Comparison of ENCODE assay signal across 18 cellular contexts in the genomic region with DNA sequence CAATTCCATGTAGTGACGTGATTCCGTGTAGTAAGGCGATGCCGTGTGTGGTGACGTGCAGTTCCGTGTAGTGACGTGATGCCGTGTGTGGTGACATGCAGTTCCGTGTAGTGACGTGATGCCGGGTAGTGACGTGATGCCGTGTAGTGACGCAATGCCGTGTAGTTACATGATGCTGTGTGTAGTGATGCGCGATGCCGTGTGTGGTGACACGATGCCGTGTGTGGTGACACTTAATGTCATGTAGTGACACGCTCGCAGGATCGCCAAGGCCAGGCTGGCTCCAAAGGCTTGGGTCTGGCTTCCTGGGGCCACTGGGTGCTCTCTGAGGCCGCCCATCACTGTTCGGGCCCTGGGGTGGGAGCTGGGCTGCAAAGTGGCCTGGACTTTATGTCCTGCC. TPM values are rescaled to one million over a fixed set of nuclear protein-coding genes. Genes with fewer than 3 reads are reported as not detected.
DNase-seq lines count a peak whose midpoint lies in the region; ATAC-seq, FAIRE-seq and TF ChIP-seq lines count a peak whose summit lies in the region.
"Had no signal": no experiment of that assay in that cellular context is flagged by ENCODE, and none has a peak within 500 bp of the region (broad histone marks: within the 10 kb centered on the region; RNA-seq: fewer than 3 reads in every experiment).

No MANE protein-coding gene starts in this region.

- H3K4me3 Mint-ChIP-seq in Calu3 (ENCODE audit: low read depth, unreplicated experiment) = no peak overlapping the region
- H3K4me3 Mint-ChIP-seq: activated naive CD4-positive, alpha-beta T cell treated with anti-CD3 and anti-CD28 coated beads, Interleukin-2, amount 10 ng/mL, durations not matched to agents 7 days and 5 days; natural killer cell had no signal

- H3K9me3 ChIP-seq in NT2/D1 (ENCODE audit: insufficient read depth, low read length) (no peaks in the 10 kb centered on the region), HepG2 (ENCODE audit: low read length) (no peaks in the 10 kb centered on the region), thoracic aorta (no peaks in the 10 kb centered on the region), esophagus squamous epithelium (no peaks in the 10 kb centered on the region)

- DNase-seq in NT2/D1 (ENCODE audit: low read depth, low spot score) = no peak
- no peak for DNase-seq in coronary artery (ENCODE audit: low spot score)
- DNase-seq in HepG2 (ENCODE audit: low spot score) = no peak
- no peak for DNase-seq in thoracic aorta (ENCODE audit: low spot score)
- no peak for DNase-seq in Calu3
- no peak for DNase-seq in retina
- DNase-seq in esophagus squamous epithelium (lab: John Stamatoyannopoulos, UW) = no peak
- DNase-seq in amygdala (lab: John Stamatoyannopoulos, UW) = no peak
- DNase-seq: activated CD4-positive, alpha-beta T cell treated with anti-CD3 and anti-CD28 coated beads for 48 hours; activated naive CD4-positive, alpha-beta T cell treated with anti-CD3 and anti-CD28 coated beads, Interleukin-2, amount 10 ng/mL, durations not matched to agents 7 days and 5 days; KG1; natural killer cell; NCI-H1694; NCI-H2171 treated with DMSO at 0.1 percent for 48 hours; PC-3; T-helper 2 cell had no signal

- BruUV-seq in HepG2 (replicated peaks; lab: Mats Ljungman, UMichigan) (no TSS peak), Calu3 (replicated peaks; lab: Mats Ljungman, UMichigan) (no TSS peak)

- peaks cover 48% of the 10 kb centered on the region; the same call in 1 of the 2 replicates for H4K20me1 ChIP-seq in HepG2 (ENCODE audit: insufficient read depth, low read length)

- peaks cover 91% of the 10 kb centered on the region for H3K79me2 ChIP-seq in HepG2 (ENCODE audit: insufficient read depth, low read length)
- H3K79me2 ChIP-seq: parathyroid adenoma had no signal

- peaks cover 15% of the 10 kb centered on the region for H3K4me1 Mint-ChIP-seq in Calu3 (ENCODE audit: low read depth, unreplicated experiment)
- H3K4me1 Mint-ChIP-seq: activated naive CD4-positive, alpha-beta T cell treated with anti-CD3 and anti-CD28 coated beads, Interleukin-2, amount 10 ng/mL, durations not matched to agents 7 days and 5 days had no signal

- H3K27me3 Mint-ChIP-seq in Calu3 (ENCODE audit: unreplicated experiment) = no peaks in the 10 kb centered on the region
- H3K27me3 Mint-ChIP-seq: activated naive CD4-positive, alpha-beta T cell treated with anti-CD3 and anti-CD28 coated beads, Interleukin-2, amount 10 ng/mL, durations not matched to agents 7 days and 5 days had no signal

- H3K36me3 Mint-ChIP-seq in Calu3 (ENCODE audit: insufficient read depth, unreplicated experiment) = peaks cover 6% of the 10 kb centered on the region
- H3K36me3 Mint-ChIP-seq: activated naive CD4-positive, alpha-beta T cell treated with anti-CD3 and anti-CD28 coated beads, Interleukin-2, amount 10 ng/mL, durations not matched to agents 7 days and 5 days; natural killer cell had no signal

- H3K4me2 ChIP-seq in HepG2 (ENCODE audit: low read depth, low read length) = no peak overlapping the region

- intact Hi-C loops in HepG2 (cut with micrococcal nuclease; ENCODE audit: unreplicated experiment) (no loop called here), Calu3 (cut with micrococcal nuclease; ENCODE audit: unreplicated experiment) (no loop called here), esophagus squamous epithelium (cut with DNase I) (no loop called here)

- H3K4me1 ChIP-seq in NT2/D1 (ENCODE audit: insufficient read depth, insufficient read length) (peaks cover 65% of the 10 kb centered on the region), HepG2 (ENCODE audit: insufficient read depth, low read length) (peaks cover 60% of the 10 kb centered on the region), thoracic aorta (ENCODE audit: control insufficient read depth in 1 of 2, low read depth in 2 of 2) (peaks cover 15 to 93% of the 10 kb centered on the region in 2 donors), esophagus squamous epithelium (peaks cover 20 to 56% (median 20%) of the 10 kb centered on the region in 3 donors)
- H3K4me1 ChIP-seq: parathyroid adenoma had no signal

- TF ChIP-seq CTCF in coronary artery (IDR thresholded peaks at IDR 0.05) = no peak
- TF ChIP-seq CTCF in HepG2 (CRISPR knock-in tag; IDR thresholded peaks at IDR 0.05) = no peak
- no peak for TF ChIP-seq CTCF in thoracic aorta (IDR thresholded peaks at IDR 0.05)
- no peak for TF ChIP-seq CTCF in Calu3 (IDR thresholded peaks at IDR 0.05; ENCODE audit: unreplicated experiment)
- no peak for TF ChIP-seq CTCF in esophagus squamous epithelium (IDR thresholded peaks at IDR 0.05)

- H3K27me3 ChIP-seq in NT2/D1 (ENCODE audit: insufficient read depth, insufficient read length) (no peaks in the 10 kb centered on the region), HepG2 (ENCODE audit: control insufficient read depth in 1 of 2, insufficient read depth in 2 of 2, low read length in 2 of 2) (no peaks in the 10 kb centered on the region), thoracic aorta (replicated peaks; ENCODE audit: insufficient read depth) (no peaks in the 10 kb centered on the region), esophagus squamous epithelium (peaks cover 0 to 6% (median 0%) of the 10 kb centered on the region in 4 donors)

- in situ Hi-C loops in HepG2 (cut with HindIII; ENCODE audit: extremely low pct_ligation_motif_present, low pct_unique_long_range_greater_than_20kb) = no loop called here

- no peak for ATAC-seq in HepG2
- no peak for ATAC-seq in thoracic aorta (ENCODE audit: insufficient number of reproducible peaks, low FRiP score, low read depth)
- ATAC-seq: natural killer cell, PC-3 had no signal

- CTCF ChIA-PET in HepG2 (lab: Yijun Ruan, JAX; ENCODE audit: low intra/inter-chr PET ratio, low total read pairs) = no interaction called here
- CTCF ChIA-PET in Calu3 (lab: Charles Lee) = interaction anchor here (0.9 kb wide), 1 partner anchor 11 kb away, joined by 3 read pairs; no protein-coding TSS in a partner anchor

- no peak for FAIRE-seq in HepG2 (lab: Jason Lieb, UNC)
- FAIRE-seq: H54 had no signal

- H3K9ac ChIP-seq in NT2/D1 (ENCODE audit: insufficient read length, low read depth) (peak overlapping the region; percentile 57), HepG2 (ENCODE audit: insufficient read depth, low read depth, low read length) (no peak overlapping the region)
- H3K9ac ChIP-seq: parathyroid adenoma had no signal

- POLR2A ChIA-PET in HepG2 (lab: Yijun Ruan, JAX) = interaction anchor here (8.9 kb wide), 1 partner anchor 9 kb away, joined by 210 read pairs; no protein-coding TSS in a partner anchor

- H3K27ac ChIP-seq in coronary artery (peak overlapping the region; percentile 88 to 97), HepG2 (ENCODE audit: extremely low read length, insufficient read depth, low read length) (no peak overlapping the region), thoracic aorta (peak overlapping the region; percentile 78 to 87), esophagus squamous epithelium (peak overlapping the region in 2 of 4 donors; percentile 44 to 61)
- H3K27ac ChIP-seq: parathyroid adenoma had no signal

- peaks cover 96% of the 10 kb centered on the region for H3K36me3 ChIP-seq in NT2/D1 (ENCODE audit: insufficient read depth, insufficient read length, low read length)
- H3K36me3 ChIP-seq in HepG2 (replicated peaks in 1 of 2; ENCODE audit: control insufficient read depth in 1 of 2, insufficient read depth in 2 of 2, low read length in 2 of 2) = peaks cover 2 to 10% of the 10 kb centered on the region in 2 experiments; a peak in 4 of 5 replicates
- H3K36me3 ChIP-seq in thoracic aorta = no peaks in the 10 kb centered on the region
- H3K36me3 ChIP-seq in esophagus squamous epithelium = no peaks in the 10 kb centered on the region

- TF ChIP-seq POLR2A in HepG2 (IDR thresholded peaks at IDR 0.05; ENCODE audit: insufficient read depth in 1 of 2, low read depth in 2 of 2, low read length in 2 of 2) = no peak
- no peak for TF ChIP-seq POLR2A in esophagus squamous epithelium (IDR thresholded peaks at IDR 0.05)

- no peak for TF ChIP-seq EP300 in HepG2 (IDR thresholded peaks at IDR 0.05; ENCODE audit: low read depth in 2 of 2, low read length in 2 of 2)
- no peak for TF ChIP-seq EP300 in HepG2 (CRISPR knock-in tag; IDR thresholded peaks at IDR 0.05; ENCODE audit: borderline replicate concordance)

- H2AFZ ChIP-seq in HepG2 (ENCODE audit: low read length) = no peak overlapping the region
- H2AFZ ChIP-seq: parathyroid adenoma had no signal

- no peak overlapping the region for H3K27ac Mint-ChIP-seq in Calu3 (ENCODE audit: unreplicated experiment)
- H3K27ac Mint-ChIP-seq: activated naive CD4-positive, alpha-beta T cell treated with anti-CD3 and anti-CD28 coated beads, Interleukin-2, amount 10 ng/mL, durations not matched to agents 7 days and 5 days; natural killer cell had no signal

- WGBS in HepG2 (ENCODE audit: low lambda C conversion rate) = 98% methylated on average over 23 of the region's 25 CpGs
- 91 to 93% methylated on average over 14 to 23 of the region's 25 CpGs for WGBS in esophagus squamous epithelium, 2 donors

- TF ChIP-seq RAD21 in HepG2 (CRISPR knock-in tag; IDR thresholded peaks at IDR 0.05) = no peak

- no peaks in the 10 kb centered on the region for H3K9me3 Mint-ChIP-seq in Calu3 (ENCODE audit: low read depth, unreplicated experiment)
- H3K9me3 Mint-ChIP-seq: activated naive CD4-positive, alpha-beta T cell treated with anti-CD3 and anti-CD28 coated beads, Interleukin-2, amount 10 ng/mL, durations not matched to agents 7 days and 5 days; natural killer cell had no signal

- no peak overlapping the region for H3K4me3 ChIP-seq in NT2/D1 (ENCODE audit: insufficient read length, low read depth)
- H3K4me3 ChIP-seq in coronary artery = peak overlapping the region; percentile 68
- no peak overlapping the region for H3K4me3 ChIP-seq in HepG2 (replicated peaks in 1 of 3; ENCODE audit: insufficient read depth in 1 of 3, low read depth in 2 of 3, low read length in 3 of 3)
- H3K4me3 ChIP-seq in thoracic aorta = no peak overlapping the region
- no peak overlapping the region for H3K4me3 ChIP-seq in esophagus squamous epithelium

RNA-seq across cellular contexts. Expression of gene COL18A1, which starts 14.2 kb away (rescaled TPM):
- total RNA-seq in HepG2 (2016; rRNA removed; fragmentation: Illumina TruSeq; extraction: Trizol) (21.2 and 102 TPM in 2 replicates), thoracic aorta (100 to 1,000 TPM; 507 to 811 TPM), Calu3 (2022) (54.5 and 82.9 TPM in 2 replicates), esophagus squamous epithelium (10 to 100 TPM; 38.9 to 69.0 (median 52.5) TPM)
- total RNA-seq in HepG2 (2016; cell fraction: cytosol; rRNA removed; fragmentation: Illumina TruSeq; extraction: Trizol; ENCODE audit: low read depth) = 5.5 and 5.6 TPM in 2 replicates
- 18.4 and 106 TPM in 2 replicates for total RNA-seq in HepG2 (2016; cell fraction: insoluble cytoplasmic fraction; rRNA removed; fragmentation: Illumina TruSeq; extraction: Trizol)
- total RNA-seq in HepG2 (2016; cell fraction: membrane; rRNA removed; fragmentation: Illumina TruSeq; extraction: Trizol) = 10.8 and 11.6 TPM in 2 replicates
- total RNA-seq in HepG2 (2016; cell fraction: nucleus; rRNA removed; fragmentation: Illumina TruSeq; extraction: Trizol) = 122 and 150 TPM in 2 replicates
- polyA plus RNA-seq in HepG2 (2011; rRNA removed) = 79.0 and 128 TPM in 2 replicates
- 51.6 and 89.8 TPM in 2 replicates for polyA plus RNA-seq in HepG2 (2011; cell fraction: cytosol; rRNA removed)
- 1,622 and 2,194 TPM in 2 replicates for polyA plus RNA-seq in HepG2 (2011; cell fraction: nucleus; rRNA removed)
- 59.0 and 129 TPM in 2 replicates for polyA plus RNA-seq in HepG2 (2012)
- 4.3 and 4.4 TPM in 2 replicates for polyA plus RNA-seq in HepG2 (2016; cell fraction: cytosol; fragmentation: Illumina TruSeq; extraction: Trizol; ENCODE audit: low read depth)
- 20.7 and 26.9 TPM in 2 replicates for polyA plus RNA-seq in HepG2 (2016; cell fraction: insoluble cytoplasmic fraction; fragmentation: Illumina TruSeq; extraction: Trizol; ENCODE audit: low read depth)
- polyA plus RNA-seq in HepG2 (2016; cell fraction: membrane; fragmentation: Illumina TruSeq; extraction: Trizol; ENCODE audit: low read depth) = 5.0 and 6.2 TPM in 2 replicates
- 308 and 331 TPM in 2 replicates for polyA plus RNA-seq in HepG2 (2016; cell fraction: nucleus; fragmentation: Illumina TruSeq; extraction: Trizol; ENCODE audit: insufficient read depth, low read depth)
- 0.09 and 44.3 TPM in 2 replicates for polyA minus RNA-seq in HepG2 (2011; rRNA and poly(A)+ RNA removed; ENCODE audit: low replicate concordance)
- 36.9 and 37.7 TPM in 2 replicates for polyA minus RNA-seq in HepG2 (2011; cell fraction: cytosol; rRNA and poly(A)+ RNA removed)
- 46.7 and 51.1 TPM in 2 replicates for polyA minus RNA-seq in HepG2 (2011; cell fraction: nucleus; rRNA and poly(A)+ RNA removed)
